ENCODE assay signal across 17 cellular contexts in genomic region chr5:16037121-16037520, GRCh38.
DNase-seq lines count a peak whose midpoint lies in the region; ATAC-seq, FAIRE-seq and TF ChIP-seq lines count a peak whose summit lies in the region.
"Had no signal": no experiment of that assay in that cellular context is flagged by ENCODE, and none has a peak within 500 bp of the region (broad histone marks: within the 10 kb centered on the region; RNA-seq: fewer than 3 reads in every experiment).

No MANE protein-coding gene starts in this region.

- H3K4me1 ChIP-seq in foreskin keratinocyte = no peaks in the 10 kb centered on the region
- H3K4me1 ChIP-seq: Caco-2, HAP-1 had no signal

- peaks cover 6% of the 10 kb centered on the region for H3K27me3 ChIP-seq in foreskin keratinocyte

- FAIRE-seq in RCC 7860 (lab: Jason Lieb, UNC) (peak; percentile 21), frontal cortex (lab: Jason Lieb, UNC) (no peak)

- ATAC-seq in foreskin keratinocyte (peak; percentile 66), HG03025 (IDR thresholded peaks at IDR 0.05; ENCODE audit: low FRiP score, unreplicated experiment) (no peak), HG03571 (IDR thresholded peaks at IDR 0.05; ENCODE audit: unreplicated experiment) (no peak)
- ATAC-seq: CD8-positive, alpha-beta T cell had no signal

- H3K27ac ChIP-seq in foreskin keratinocyte = no peak overlapping the region
- H3K27ac ChIP-seq: HL-60 had no signal

- DNase-seq in HK-2 (ENCODE audit: unreplicated experiment) = peak; percentile 2
- DNase-seq in RCC 7860 (ENCODE audit: low spot score) = peak; percentile 66
- no peak for DNase-seq in foreskin keratinocyte
- DNase-seq in GM20000 (ENCODE audit: low spot score) = no peak
- no peak for DNase-seq in frontal cortex (ENCODE audit: low spot score in 2 of 2)
- DNase-seq: Caco-2; CD8-positive, alpha-beta T cell; DMS79 treated with DMSO at 0.1 percent for 48 hours; GDM1; GOT3; IMR-90; Kasumi-1; KBM-7 had no signal

- TF ChIP-seq CTCF in foreskin keratinocyte (conservative IDR thresholded peaks at IDR 0.05) = no peak
- no peak for TF ChIP-seq CTCF in GM20000 (IDR thresholded peaks at IDR 0.05; ENCODE audit: extremely low read depth, missing control alignments)

Comparison
In these comparisons a context has a peak if more than half of its experiments do, and no peak if none do; other contexts are left out.
1. DNase-seq: peak in HK-2 (single experiment) and RCC 7860 (single experiment); none in foreskin keratinocyte (0 of 2), GM20000 (single experiment) and frontal cortex (0 of 2).